8 cellular contexts compared by ENCODE assay signal in genomic region chrX:103638479-103639346, GRCh38. TPM values are rescaled to one million over a fixed set of nuclear protein-coding genes. Genes with fewer than 3 reads are reported as not detected.
A peak's percentile ranks its signal among the peaks of the same experiment; 100 is the strongest.
DNase-seq lines count a peak whose midpoint lies in the region; ATAC-seq, FAIRE-seq and TF ChIP-seq lines count a peak whose summit lies in the region.
"Not testable (repeated sequence)": the region's sequence is repeated elsewhere in the genome, so short reads cannot be mapped to it uniquely, and the experiment has no call there.

No MANE protein-coding gene starts in this region.

- H3K79me1 ChIP-seq in IMR-90 (ENCODE audit: low read depth in 1 of 2, low read length in 2 of 2), result not testable (repeated sequence)

- H3K9ac ChIP-seq in IMR-90 (ENCODE audit: low read depth, low read length), result not testable (repeated sequence)
- peak overlapping the region; percentile 24 for H3K9ac ChIP-seq in endocrine pancreas (ENCODE audit: control insufficient read depth, insufficient read depth, low read length)
- peak overlapping the region; percentile 28 for H3K9ac ChIP-seq in keratinocyte (ENCODE audit: control insufficient read depth, extremely low read depth, insufficient read depth, low read length)

- dilution Hi-C loops in IMR-90 (cut with HindIII; ENCODE audit: low sequenced_read_pairs, unreplicated experiment); keratinocyte (cut with MboI; ENCODE audit: extremely low pct_ligation_motif_present, low sequenced_read_pairs): not testable (repeated sequence)

- CTCF ChIA-PET in IMR-90 (lab: Yijun Ruan, JAX), result interaction anchor here (1.5 kb wide), 1 partner anchor 9 kb away, joined by 5 read pairs; no protein-coding TSS in a partner anchor

- H3K9me3 ChIP-seq in IMR-90 (ENCODE audit: control insufficient read depth, insufficient read depth, low read length); endocrine pancreas (ENCODE audit: control insufficient read depth, low read length); keratinocyte (ENCODE audit: control insufficient read depth, low read depth, low read length); upper lobe of right lung: not testable (repeated sequence)

- not testable (repeated sequence) for TF ChIP-seq RAD21 in IMR-90 (IDR thresholded peaks at IDR 0.05; ENCODE audit: low read length)

- H3K27me3 ChIP-seq in IMR-90 (ENCODE audit: control insufficient read depth, insufficient read depth, low read length); endocrine pancreas (ENCODE audit: control insufficient read depth, insufficient read depth, low read length); keratinocyte (ENCODE audit: control insufficient read depth, extremely low read depth, insufficient read depth, low read length); upper lobe of right lung: not testable (repeated sequence)

- H3K27ac ChIP-seq in IMR-90 (ENCODE audit: insufficient read depth, low read length); upper lobe of right lung: not testable (repeated sequence)
- peak overlapping the region; percentile 64 for H3K27ac ChIP-seq in keratinocyte (ENCODE audit: control insufficient read depth, insufficient read depth, low read length)

- H4K8ac ChIP-seq in IMR-90 (ENCODE audit: low read depth in 2 of 2, low read length in 2 of 2), result not testable (repeated sequence)

- DNase-seq in DMS 273 (lab: John Stamatoyannopoulos, UW; ENCODE audit: unreplicated experiment) (peak; percentile 67), NCI-H2227 (lab: John Stamatoyannopoulos, UW; ENCODE audit: unreplicated experiment) (peak; percentile 82), occipital lobe (lab: John Stamatoyannopoulos, UW) (peak; percentile 6)
- not testable (repeated sequence) for DNase-seq in IMR-90; keratinocyte (ENCODE audit: low read depth, low spot score); upper lobe of right lung

- H3K14ac ChIP-seq in IMR-90 (replicated peaks; ENCODE audit: low read depth, low read length), result not testable (repeated sequence)

- not testable (repeated sequence) for H3K23ac ChIP-seq in IMR-90 (ENCODE audit: low read depth, low read length)

- not testable (repeated sequence) for H3K4me3 ChIP-seq in IMR-90 (ENCODE audit: insufficient read depth, low read depth, low read length); keratinocyte (ENCODE audit: control insufficient read depth in 2 of 3, extremely low read depth in 1 of 3, insufficient read depth in 2 of 3, low read depth in 1 of 3, low read length in 3 of 3); upper lobe of right lung
- peak overlapping the region; percentile 4 for H3K4me3 ChIP-seq in endocrine pancreas (ENCODE audit: control insufficient read depth, insufficient read depth, low read length)

- TF ChIP-seq POLR2A in IMR-90 (IDR thresholded peaks at IDR 0.05; ENCODE audit: low read depth, low read length), result not testable (repeated sequence)

- H2BK5ac ChIP-seq in IMR-90 (ENCODE audit: low read depth, low read length, poor library complexity, severe bottlenecking), result not testable (repeated sequence)

- 0% methylated on average over 1 of the region's 6 CpGs; no CpG with 5 or more reads in 1 of the 2 experiments for WGBS in IMR-90 (ENCODE audit: extremely low coverage in 2 of 2, insufficient read length in 1 of 2), 2 experiments

- H4K5ac ChIP-seq in IMR-90 (ENCODE audit: low read depth, low read length), result not testable (repeated sequence)

- H2AK9ac ChIP-seq in IMR-90 (replicated peaks; ENCODE audit: low read depth, low read length, poor library complexity), result not testable (repeated sequence)

- H2BK20ac ChIP-seq in IMR-90 (ENCODE audit: low read depth, low read length), result not testable (repeated sequence)

- not testable (repeated sequence) for H3K18ac ChIP-seq in IMR-90 (ENCODE audit: low read depth, low read length)

- in situ Hi-C loops in IMR-90 (cut with MboI; ENCODE audit: low sequenced_read_pairs), result not testable (repeated sequence)

- intact Hi-C loops in IMR-90 (cut with micrococcal nuclease), result loop anchor here (10.0 kb wide), 1 partner anchor 64 kb away; no protein-coding TSS in a partner anchor
- intact Hi-C loops in upper lobe of right lung (cut with DNase I), result not testable (repeated sequence)

- not testable (repeated sequence) for BruUV-seq in IMR-90 (replicated peaks; lab: Mats Ljungman, UMichigan)

- H2AFZ ChIP-seq in IMR-90 (replicated peaks; ENCODE audit: low read length, poor library complexity), result peak overlapping the region; percentile 60
- not testable (repeated sequence) for H2AFZ ChIP-seq in keratinocyte (ENCODE audit: control insufficient read depth, low read length)

- not testable (repeated sequence) for H3K4me1 ChIP-seq in IMR-90 (ENCODE audit: control insufficient read depth, insufficient read depth, low read length); endocrine pancreas (ENCODE audit: control insufficient read depth, insufficient read depth, low read length); upper lobe of right lung
- peaks cover 22% of the 10 kb centered on the region for H3K4me1 ChIP-seq in keratinocyte (ENCODE audit: control insufficient read depth, extremely low read depth, insufficient read depth, low read length)

- H3K56ac ChIP-seq in IMR-90 (ENCODE audit: extremely low read depth, insufficient read depth, low read length), result not testable (repeated sequence)

- not testable (repeated sequence) for H3K9me1 ChIP-seq in IMR-90 (ENCODE audit: insufficient read depth, low read length); keratinocyte (ENCODE audit: control insufficient read depth, extremely low read depth, insufficient read depth, low read length)

- not testable (repeated sequence) for H2BK15ac ChIP-seq in IMR-90 (ENCODE audit: low read depth, low read length)

- POLR2A ChIA-PET in IMR-90 (lab: Charles Lee; ENCODE audit: unreplicated experiment), result not testable (repeated sequence)

- not testable (repeated sequence) for H4K91ac ChIP-seq in IMR-90 (ENCODE audit: insufficient read depth, low read depth, low read length)

- ATAC-seq in IMR-90 (ENCODE audit: low read depth), result peak; percentile 56
- ATAC-seq in SK-N-SH treated with all-trans-retinoic acid at 6 μM for 48 hours, result peak; percentile 86
- ATAC-seq in upper lobe of right lung, result peak; percentile 80

- peak; percentile 93 for FAIRE-seq in keratinocyte (lab: Jason Lieb, UNC)

- not testable (repeated sequence) for H4K20me1 ChIP-seq in IMR-90 (ENCODE audit: insufficient read depth, low read length); keratinocyte (ENCODE audit: control insufficient read depth, extremely low read depth, insufficient read depth, low read length)

- peak overlapping the region; percentile 18; the same call in 1 of the 2 replicates for H3K4ac ChIP-seq in IMR-90 (ENCODE audit: low read depth, low read length)

- H3K79me2 ChIP-seq in keratinocyte (ENCODE audit: control insufficient read depth, insufficient read depth, low read length), result not testable (repeated sequence)

- not testable (repeated sequence) for H2BK120ac ChIP-seq in IMR-90 (ENCODE audit: low read depth, low read length)

- H3K4me2 ChIP-seq in IMR-90 (ENCODE audit: low read depth, low read length), result peak overlapping the region; percentile 76; the same call in 1 of the 2 replicates
- not testable (repeated sequence) for H3K4me2 ChIP-seq in keratinocyte (ENCODE audit: control insufficient read depth, extremely low read depth, insufficient read depth, low read depth, low read length)

- TF ChIP-seq CTCF in IMR-90 (conservative IDR thresholded peaks at IDR 0.05; ENCODE audit: low read depth, low read length); keratinocyte (optimal IDR thresholded peaks at IDR 0.05 in 1 of 3, IDR thresholded peaks at IDR 0.05 in 1 of 3, conservative IDR thresholded peaks at IDR 0.05 in 1 of 3; ENCODE audit: extremely low read depth in 1 of 3, insufficient read depth in 2 of 3, low read length in 3 of 3); upper lobe of right lung (IDR thresholded peaks at IDR 0.05): not testable (repeated sequence)

- not testable (repeated sequence) for H3K36me3 ChIP-seq in IMR-90 (ENCODE audit: control insufficient read depth, insufficient read depth, low read length); endocrine pancreas (ENCODE audit: control insufficient read depth, insufficient read depth, low read length); keratinocyte (ENCODE audit: control insufficient read depth in 2 of 2, extremely low read depth in 1 of 2, insufficient read depth in 2 of 2, low read length in 2 of 2); upper lobe of right lung

- peak overlapping the region; percentile 58 for H2AK5ac ChIP-seq in IMR-90 (ENCODE audit: low read depth, low read length)

RNA-seq across cellular contexts. Expression of gene TCEAL1, which starts 9.9 kb away (rescaled TPM):
- total RNA-seq in IMR-90 (2012; rRNA removed) (9.1 and 15.0 TPM in 2 replicates), occipital lobe (57.2 TPM), upper lobe of right lung (31.0 TPM)
- polyA plus RNA-seq in IMR-90 (2012; rRNA removed) (18.8 and 21.8 TPM in 2 replicates), keratinocyte (13.6 to 21.5 TPM (median 15.7 TPM) in 3 replicates)
- 8.8 and 11.6 TPM in 2 replicates for polyA plus RNA-seq in IMR-90 (2012; cell fraction: cytosol; rRNA removed)
- 7.4 and 22.6 TPM in 2 replicates for polyA plus RNA-seq in IMR-90 (2012; cell fraction: nucleus; rRNA removed; ENCODE audit: low replicate concordance)
- 10.8 TPM for polyA plus RNA-seq in keratinocyte (2011; ENCODE audit: low read depth)
- polyA plus RNA-seq in keratinocyte (2011; cell fraction: cytosol; rRNA removed), result 21.4 and 29.2 TPM in 2 replicates
- polyA plus RNA-seq in keratinocyte (2011; cell fraction: nucleus; rRNA removed), result 19.1 and 23.7 TPM in 2 replicates
- polyA plus RNA-seq in keratinocyte (2012; ENCODE audit: low replicate concordance), result 11.7 and 12.9 TPM in 2 replicates
- polyA minus RNA-seq in keratinocyte, result 1.6 to 3.6 TPM in 2 of 3 replicates, not detected in the other
- 2.9 TPM for polyA minus RNA-seq in keratinocyte (2011; cell fraction: cytosol; rRNA and poly(A)+ RNA removed)
- polyA minus RNA-seq in keratinocyte (2011; cell fraction: nucleus; rRNA and poly(A)+ RNA removed), result 0.95 and 2.9 TPM in 2 replicates

RNA-seq across cellular contexts. Expression of gene TCEAL3, which starts 30.9 kb away (rescaled TPM):
- total RNA-seq in IMR-90 (2012; rRNA removed) (3.2 and 13.1 TPM in 2 replicates), occipital lobe (11.5 TPM), upper lobe of right lung (20.1 TPM)
- polyA plus RNA-seq in IMR-90 (2012; rRNA removed) (21.9 and 24.2 TPM in 2 replicates), keratinocyte (16.3 to 29.3 TPM (median 28.1 TPM) in 3 replicates)
- polyA plus RNA-seq in IMR-90 (2012; cell fraction: cytosol; rRNA removed), result 10.3 and 15.0 TPM in 2 replicates
- polyA plus RNA-seq in IMR-90 (2012; cell fraction: nucleus; rRNA removed; ENCODE audit: low replicate concordance), result 1.8 and 7.0 TPM in 2 replicates
- polyA plus RNA-seq in keratinocyte (2011; ENCODE audit: low read depth), result 15.8 TPM
- 20.5 and 30.1 TPM in 2 replicates for polyA plus RNA-seq in keratinocyte (2011; cell fraction: cytosol; rRNA removed)
- 11.8 and 12.0 TPM in 2 replicates for polyA plus RNA-seq in keratinocyte (2011; cell fraction: nucleus; rRNA removed)
- polyA plus RNA-seq in keratinocyte (2012; ENCODE audit: low replicate concordance), result 20.0 and 53.5 TPM in 2 replicates
- polyA minus RNA-seq in keratinocyte, result 2.3 to 6.1 TPM (median 3.6 TPM) in 3 replicates
- polyA minus RNA-seq in keratinocyte (2011; cell fraction: cytosol; rRNA and poly(A)+ RNA removed), result 9.2 TPM
- polyA minus RNA-seq in keratinocyte (2011; cell fraction: nucleus; rRNA and poly(A)+ RNA removed), result 1.1 and 1.4 TPM in 2 replicates

RNA-seq across cellular contexts. Expression of gene MORF4L2, which starts 47.8 kb away (rescaled TPM):
- total RNA-seq in IMR-90 (2012; rRNA removed), result 1,218 and 1,398 TPM in 2 replicates
- 501 and 795 TPM in 2 replicates for polyA plus RNA-seq in IMR-90 (2012; rRNA removed)
- polyA plus RNA-seq in IMR-90 (2012; cell fraction: cytosol; rRNA removed), result 175 and 256 TPM in 2 replicates
- polyA plus RNA-seq in IMR-90 (2012; cell fraction: nucleus; rRNA removed; ENCODE audit: low replicate concordance), result 60.4 and 480 TPM in 2 replicates
- 450 to 659 TPM (median 648 TPM) in 3 replicates for polyA plus RNA-seq in keratinocyte
- polyA plus RNA-seq in keratinocyte (2011; ENCODE audit: low read depth), result 350 TPM
- 360 and 552 TPM in 2 replicates for polyA plus RNA-seq in keratinocyte (2011; cell fraction: cytosol; rRNA removed)
- 590 and 762 TPM in 2 replicates for polyA plus RNA-seq in keratinocyte (2011; cell fraction: nucleus; rRNA removed)
- 311 and 470 TPM in 2 replicates for polyA plus RNA-seq in keratinocyte (2012; ENCODE audit: low replicate concordance)
- polyA minus RNA-seq in keratinocyte, result 76.9 to 236 TPM (median 205 TPM) in 3 replicates
- polyA minus RNA-seq in keratinocyte (2011; cell fraction: cytosol; rRNA and poly(A)+ RNA removed), result 177 TPM
- polyA minus RNA-seq in keratinocyte (2011; cell fraction: nucleus; rRNA and poly(A)+ RNA removed), result 126 and 283 TPM in 2 replicates
- 345 TPM for total RNA-seq in occipital lobe
- 185 TPM for total RNA-seq in upper lobe of right lung

RNA-seq across cellular contexts. Expression of gene TCEAL4, which starts 53.4 kb away (rescaled TPM):
- total RNA-seq in IMR-90 (2012; rRNA removed), result 11.1 and 16.7 TPM in 2 replicates
- polyA plus RNA-seq in IMR-90 (2012; rRNA removed), result 27.3 and 31.9 TPM in 2 replicates
- polyA plus RNA-seq in IMR-90 (2012; cell fraction: cytosol; rRNA removed), result 8.5 and 18.2 TPM in 2 replicates
- polyA plus RNA-seq in IMR-90 (2012; cell fraction: nucleus; rRNA removed; ENCODE audit: low replicate concordance), result 7.3 and 25.4 TPM in 2 replicates
- 44.3 to 73.1 TPM (median 45.4 TPM) in 3 replicates for polyA plus RNA-seq in keratinocyte
- polyA plus RNA-seq in keratinocyte (2011; ENCODE audit: low read depth), result 78.9 TPM
- 55.3 and 71.3 TPM in 2 replicates for polyA plus RNA-seq in keratinocyte (2011; cell fraction: cytosol; rRNA removed)
- polyA plus RNA-seq in keratinocyte (2011; cell fraction: nucleus; rRNA removed), result 45.1 and 61.9 TPM in 2 replicates
- 76.2 and 139 TPM in 2 replicates for polyA plus RNA-seq in keratinocyte (2012; ENCODE audit: low replicate concordance)
- polyA minus RNA-seq in keratinocyte, result 7.0 to 10.7 TPM (median 7.3 TPM) in 3 replicates
- 16.7 TPM for polyA minus RNA-seq in keratinocyte (2011; cell fraction: cytosol; rRNA and poly(A)+ RNA removed)
- polyA minus RNA-seq in keratinocyte (2011; cell fraction: nucleus; rRNA and poly(A)+ RNA removed), result 6.0 and 10.7 TPM in 2 replicates
- total RNA-seq in occipital lobe, result 44.9 TPM
- 92.3 TPM for total RNA-seq in upper lobe of right lung
